14 cellular contexts compared by ENCODE assay signal in the genomic region with DNA sequence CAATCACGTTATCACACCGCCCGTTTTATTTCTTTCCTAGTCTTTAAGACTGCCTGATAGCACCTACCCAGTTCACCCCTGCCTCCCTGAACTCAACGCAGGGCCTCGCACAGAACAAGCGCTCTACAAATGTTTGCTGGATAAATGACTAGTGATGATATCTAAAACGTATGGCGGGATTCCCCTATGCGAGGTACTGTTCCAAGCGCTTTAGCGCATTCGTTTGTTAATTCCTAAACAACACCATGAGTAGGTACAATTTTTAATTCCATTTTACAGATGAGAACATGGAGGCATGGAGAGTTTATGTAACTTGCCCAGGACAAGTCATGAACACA. TPM values are rescaled to one million over a fixed set of nuclear protein-coding genes. Genes with fewer than 3 reads are reported as not detected.
DNase-seq lines count a peak whose midpoint lies in the region; ATAC-seq and TF ChIP-seq lines count a peak whose summit lies in the region.
"Had no signal": no experiment of that assay in that cellular context is flagged by ENCODE, and none has a peak within 500 bp of the region (broad histone marks: within the 10 kb centered on the region; RNA-seq: fewer than 3 reads in every experiment).

No MANE protein-coding gene starts in this region.

- no peak overlapping the region for H3K27ac Mint-ChIP-seq in activated naive CD8-positive, alpha-beta T cell
- H3K27ac Mint-ChIP-seq in memory B cell, result no peak overlapping the region
- H3K27ac Mint-ChIP-seq in type B pancreatic cell, result no peak overlapping the region

- no peaks in the 10 kb centered on the region for H3K36me3 Mint-ChIP-seq in activated naive CD8-positive, alpha-beta T cell
- H3K36me3 Mint-ChIP-seq in memory B cell (peaks cover 2% of the 10 kb centered on the region), type B pancreatic cell (no peaks in the 10 kb centered on the region)

- H3K4me1 ChIP-seq in left ventricle myocardium inferior, result peaks cover 27% of the 10 kb centered on the region
- H3K4me1 ChIP-seq: BLaER1 treated with 17β-estradiol and CSF1 and Interleukin-3, amounts not matched to agents 10 nM and 100 nM had no signal

- ATAC-seq in Right ventricle myocardium inferior (no peak), memory B cell (ENCODE audit: low read depth) (no peak), HG03280 (IDR thresholded peaks at IDR 0.05; ENCODE audit: unreplicated experiment) (no peak), HG03457 (IDR thresholded peaks at IDR 0.05; ENCODE audit: unreplicated experiment) (no peak)

- H3K4me3 Mint-ChIP-seq in activated naive CD8-positive, alpha-beta T cell, result peak overlapping the region; percentile 67
- H3K4me3 Mint-ChIP-seq in memory B cell, result peak overlapping the region; percentile 74
- H3K4me3 Mint-ChIP-seq in type B pancreatic cell, result peak overlapping the region; percentile 79

- H3K36me3 ChIP-seq in left ventricle myocardium inferior, result no peaks in the 10 kb centered on the region
- H3K36me3 ChIP-seq: BLaER1 treated with 17β-estradiol and CSF1 and Interleukin-3, amounts not matched to agents 10 nM and 100 nM had no signal

- intact Hi-C loops in left ventricle myocardium inferior (cut with micrococcal nuclease), result no loop called here
- intact Hi-C loops in Right ventricle myocardium inferior (cut with DNase I), result no loop called here

- H3K27me3 Mint-ChIP-seq in activated naive CD8-positive, alpha-beta T cell, result peaks cover 34% of the 10 kb centered on the region
- H3K27me3 Mint-ChIP-seq in memory B cell, result peaks cover 34% of the 10 kb centered on the region
- H3K27me3 Mint-ChIP-seq in type B pancreatic cell, result peaks cover 100% of the 10 kb centered on the region

- no peaks in the 10 kb centered on the region for H3K9me3 Mint-ChIP-seq in activated naive CD8-positive, alpha-beta T cell (ENCODE audit: low read depth)
- H3K9me3 Mint-ChIP-seq in memory B cell (no peaks in the 10 kb centered on the region), type B pancreatic cell (no peaks in the 10 kb centered on the region)

- H3K9me3 ChIP-seq in left ventricle myocardium inferior (replicated peaks), result no peaks in the 10 kb centered on the region
- H3K9me3 ChIP-seq: body of pancreas had no signal

- H3K27me3 ChIP-seq in left ventricle myocardium inferior (ENCODE audit: low read depth), result peaks cover 99% of the 10 kb centered on the region

- H3K27ac ChIP-seq in left ventricle myocardium inferior (replicated peaks), result no peak overlapping the region
- H3K27ac ChIP-seq: BLaER1 treated with 17β-estradiol and CSF1 and Interleukin-3, amounts not matched to agents 10 nM and 100 nM; body of pancreas had no signal

- DNase-seq in left ventricle myocardium inferior (no peak), Right ventricle myocardium inferior (ENCODE audit: missing footprints) (no peak), memory B cell (ENCODE audit: low spot score in 2 of 2) (no peak), type B pancreatic cell (ENCODE audit: extremely low spot score, unreplicated experiment) (no peak), epidermal melanocyte (ENCODE audit: insufficient read length, low spot score) (no peak)
- DNase-seq: activated CD8-positive, alpha-beta memory T cell treated with anti-CD3 and anti-CD28 coated beads, Interleukin-2, amount 50 U/mL, for 48 hours; mammary epithelial cell; NCI-H1436; stimulated activated naive CD4-positive, alpha-beta T cell had no signal

- peak overlapping the region; percentile 52 for H3K4me3 ChIP-seq in left ventricle myocardium inferior
- H3K4me3 ChIP-seq: BLaER1 treated with 17β-estradiol and CSF1 and Interleukin-3, amounts not matched to agents 10 nM and 100 nM; body of pancreas had no signal

- TF ChIP-seq CTCF in left ventricle myocardium inferior (IDR thresholded peaks at IDR 0.05; ENCODE audit: borderline replicate concordance) (no peak), type B pancreatic cell (conservative IDR thresholded peaks at IDR 0.05) (no peak)

- H3K4me1 Mint-ChIP-seq in activated naive CD8-positive, alpha-beta T cell (ENCODE audit: low read depth), result peaks cover 12% of the 10 kb centered on the region
- peaks cover 10% of the 10 kb centered on the region for H3K4me1 Mint-ChIP-seq in memory B cell
- peaks cover 5% of the 10 kb centered on the region for H3K4me1 Mint-ChIP-seq in type B pancreatic cell (ENCODE audit: unreplicated experiment)

RNA-seq across cellular contexts. Expression of a gene that starts 6.6 kb away (rescaled TPM):
- total RNA-seq in left ventricle myocardium inferior (not detected), Right ventricle myocardium inferior (not detected), type B pancreatic cell (ENCODE audit: low replicate concordance) (0.19 TPM in 1 of 2 replicates, not detected in the other)
- total RNA-seq: mammary epithelial cell had no signal
